In genomic region chr1:29671446-29671845, GRCh38 we compare ENCODE assay signal across 20 cellular contexts.
A peak's percentile ranks its signal among the peaks of the same experiment; 100 is the strongest.
DNase-seq lines count a peak whose midpoint lies in the region; ATAC-seq and TF ChIP-seq lines count a peak whose summit lies in the region.
"Had no signal": no experiment of that assay in that cellular context is flagged by ENCODE, and none has a peak within 500 bp of the region (broad histone marks: within the 10 kb centered on the region; RNA-seq: fewer than 3 reads in every experiment).

No MANE protein-coding gene starts in this region.

- no peaks in the 10 kb centered on the region for H3K27me3 ChIP-seq in H7 (ENCODE audit: control insufficient read depth, insufficient read depth, low read length)
- H3K27me3 ChIP-seq: SJCRH30 had no signal

- TF ChIP-seq CTCF in mucosa of descending colon (IDR thresholded peaks at IDR 0.05) = no peak

- intact Hi-C loops in activated T-helper 2 cell treated with anti-CD3 and anti-CD28 coated beads, Interferon-gamma antibody, Interleukin-2, Interleukin-4, amounts not matched to agents 10 μg/mL and 5 μg/mL and 100 μg/mL, durations not matched to agents 14 hours and 24 hours and 36 hours (cut with micrococcal nuclease) = no loop called here
- intact Hi-C loops in sciatic nerve (cut with DNase I) = no loop called here
- intact Hi-C loops in mucosa of descending colon (cut with DNase I, micrococcal nuclease) = no loop called here

- ATAC-seq in sciatic nerve (no peak), HG02852 (IDR thresholded peaks at IDR 0.05; ENCODE audit: unreplicated experiment) (no peak), mucosa of descending colon (no peak), HG03460 (IDR thresholded peaks at IDR 0.05; ENCODE audit: unreplicated experiment) (no peak)
- ATAC-seq in activated T-helper 17 cell treated with anti-CD3 and anti-CD28 coated beads, Interleukin-2, amount 50 U/mL, for 72 hours (replicated peaks) = no peak

- H3K9me3 ChIP-seq in mucosa of descending colon = no peaks in the 10 kb centered on the region
- H3K9me3 ChIP-seq: HAP-1, SJCRH30 had no signal

- no peaks in the 10 kb centered on the region for H3K4me1 Mint-ChIP-seq in activated T-helper 2 cell treated with anti-CD3 and anti-CD28 coated beads, Interferon-gamma antibody, Interleukin-2, Interleukin-4, amounts not matched to agents 10 μg/mL and 5 μg/mL and 100 μg/mL, durations not matched to agents 14 hours and 24 hours and 36 hours (ENCODE audit: low read depth)
- no peaks in the 10 kb centered on the region for H3K4me1 Mint-ChIP-seq in activated T-helper 17 cell treated with anti-CD3 and anti-CD28 coated beads, Interleukin-2, amount 50 U/mL, for 72 hours

- peaks cover 11% of the 10 kb centered on the region for H3K27me3 Mint-ChIP-seq in activated T-helper 2 cell treated with anti-CD3 and anti-CD28 coated beads, Interferon-gamma antibody, Interleukin-2, Interleukin-4, amounts not matched to agents 10 μg/mL and 5 μg/mL and 100 μg/mL, durations not matched to agents 14 hours and 24 hours and 36 hours (ENCODE audit: low read depth)
- peaks cover 12% of the 10 kb centered on the region for H3K27me3 Mint-ChIP-seq in activated T-helper 17 cell treated with anti-CD3 and anti-CD28 coated beads, Interleukin-2, amount 50 U/mL, for 72 hours

- H3K4me1 ChIP-seq in mucosa of descending colon (ENCODE audit: low read depth) = no peaks in the 10 kb centered on the region
- H3K4me1 ChIP-seq: HAP-1 had no signal

- no peaks in the 10 kb centered on the region for H3K36me3 ChIP-seq in H7 (replicated peaks; ENCODE audit: control insufficient read depth, insufficient read depth, low read length)
- no peaks in the 10 kb centered on the region for H3K36me3 ChIP-seq in mucosa of descending colon (ENCODE audit: low read depth)
- H3K36me3 ChIP-seq: HAP-1, SJCRH30 had no signal

- DNase-seq in H7 = peak; percentile 5
- peak; percentile 2 for DNase-seq in activated T-helper 2 cell treated with anti-CD3 and anti-CD28 coated beads, Interferon-gamma antibody, Interleukin-2, Interleukin-4, amounts not matched to agents 10 μg/mL and 5 μg/mL and 100 μg/mL, durations not matched to agents 14 hours and 24 hours and 36 hours (ENCODE audit: low spot score)
- DNase-seq in islet precursor cell = peak; percentile 40
- peak; percentile 37 for DNase-seq in sciatic nerve (ENCODE audit: low spot score)
- DNase-seq in mucosa of descending colon = no peak
- DNase-seq: CD4-positive, CD25-positive, alpha-beta regulatory T cell; COR-L47; DMS 273 treated with DMSO at 0.1 percent for 48 hours; DMS79 treated with DMSO at 0.1 percent for 48 hours; NCI-H1105; NCI-H146; NCI-H2029 treated with DMSO at 0.1 percent for 48 hours; NCI-H226; NCI-H524 treated with DMSO at 0.1 percent for 48 hours; OCI-M1; SJCRH30 had no signal

- H3K9me3 Mint-ChIP-seq in activated T-helper 2 cell treated with anti-CD3 and anti-CD28 coated beads, Interferon-gamma antibody, Interleukin-2, Interleukin-4, amounts not matched to agents 10 μg/mL and 5 μg/mL and 100 μg/mL, durations not matched to agents 14 hours and 24 hours and 36 hours = no peaks in the 10 kb centered on the region
- no peaks in the 10 kb centered on the region for H3K9me3 Mint-ChIP-seq in activated T-helper 17 cell treated with anti-CD3 and anti-CD28 coated beads, Interleukin-2, amount 50 U/mL, for 72 hours

- H3K36me3 Mint-ChIP-seq in activated T-helper 2 cell treated with anti-CD3 and anti-CD28 coated beads, Interferon-gamma antibody, Interleukin-2, Interleukin-4, amounts not matched to agents 10 μg/mL and 5 μg/mL and 100 μg/mL, durations not matched to agents 14 hours and 24 hours and 36 hours (ENCODE audit: low read depth) = no peaks in the 10 kb centered on the region
- H3K36me3 Mint-ChIP-seq in activated T-helper 17 cell treated with anti-CD3 and anti-CD28 coated beads, Interleukin-2, amount 50 U/mL, for 72 hours (ENCODE audit: low read depth) = no peaks in the 10 kb centered on the region
- H3K36me3 Mint-ChIP-seq: CD4-positive, CD25-positive, alpha-beta regulatory T cell had no signal

- H3K4me3 Mint-ChIP-seq in activated T-helper 2 cell treated with anti-CD3 and anti-CD28 coated beads, Interferon-gamma antibody, Interleukin-2, Interleukin-4, amounts not matched to agents 10 μg/mL and 5 μg/mL and 100 μg/mL, durations not matched to agents 14 hours and 24 hours and 36 hours (ENCODE audit: low read depth) = no peak overlapping the region
- no peak overlapping the region for H3K4me3 Mint-ChIP-seq in activated T-helper 17 cell treated with anti-CD3 and anti-CD28 coated beads, Interleukin-2, amount 50 U/mL, for 72 hours
- H3K4me3 Mint-ChIP-seq: CD4-positive, CD25-positive, alpha-beta regulatory T cell had no signal

- H3K4me3 ChIP-seq in H7 (ENCODE audit: insufficient read depth, low read depth, low read length) = no peak overlapping the region
- H3K4me3 ChIP-seq in mucosa of descending colon = no peak overlapping the region
- H3K4me3 ChIP-seq: HAP-1, SJCRH30 had no signal

- H3K27ac Mint-ChIP-seq in activated T-helper 2 cell treated with anti-CD3 and anti-CD28 coated beads, Interferon-gamma antibody, Interleukin-2, Interleukin-4, amounts not matched to agents 10 μg/mL and 5 μg/mL and 100 μg/mL, durations not matched to agents 14 hours and 24 hours and 36 hours = no peak overlapping the region
- no peak overlapping the region for H3K27ac Mint-ChIP-seq in activated T-helper 17 cell treated with anti-CD3 and anti-CD28 coated beads, Interleukin-2, amount 50 U/mL, for 72 hours
- H3K27ac Mint-ChIP-seq: CD4-positive, CD25-positive, alpha-beta regulatory T cell had no signal

Comparison
In these comparisons a context has a peak if more than half of its experiments do, and no peak if none do; other contexts are left out.
1. DNase-seq: peak in H7 (single experiment), activated T-helper 2 cell treated with anti-CD3 and anti-CD28 coated beads, Interferon-gamma antibody, Interleukin-2, Interleukin-4, amounts not matched to agents 10 μg/mL and 5 μg/mL and 100 μg/mL, durations not matched to agents 14 hours and 24 hours and 36 hours (single experiment), islet precursor cell (single experiment) and sciatic nerve (single experiment); none in mucosa of descending colon (0 of 3).